Comparison of ENCODE assay signal across 26 cellular contexts in the genomic region with DNA sequence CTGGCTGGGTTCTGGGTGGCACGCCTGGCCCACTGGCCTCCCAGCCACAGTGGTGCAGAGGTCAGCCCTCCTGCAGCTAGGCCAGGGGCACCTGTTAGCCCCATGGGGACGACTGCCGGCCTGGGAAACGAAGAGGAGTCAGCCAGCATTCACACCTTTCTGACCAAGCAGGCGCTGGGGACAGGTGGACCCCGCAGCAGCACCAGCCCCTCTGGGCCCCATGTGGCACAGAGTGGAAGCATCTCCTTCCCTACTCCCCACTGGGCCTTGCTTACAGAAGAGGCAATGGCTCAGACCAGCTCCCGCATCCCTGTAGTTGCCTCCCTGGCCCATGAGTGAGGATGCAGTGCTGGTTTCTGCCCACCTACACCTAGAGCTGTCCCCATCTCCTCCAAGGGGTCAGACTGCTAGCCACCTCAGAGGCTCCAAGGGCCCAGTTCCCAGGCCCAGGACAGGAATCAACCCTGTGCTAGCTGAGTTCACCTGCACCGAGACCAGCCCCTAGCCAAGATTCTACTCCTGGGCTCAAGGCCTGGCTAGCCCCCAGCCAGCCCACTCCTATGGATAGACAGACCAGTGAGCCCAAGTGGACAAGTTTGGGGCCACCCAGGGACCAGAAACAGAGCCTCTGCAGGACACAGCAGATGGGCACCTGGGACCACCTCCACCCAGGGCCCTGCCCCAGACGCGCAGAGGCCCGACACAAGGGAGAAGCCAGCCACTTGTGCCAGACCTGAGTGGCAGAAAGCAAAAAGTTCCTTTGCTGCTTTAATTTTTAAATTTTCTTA.
"Had no signal": no experiment of that assay in that cellular context is flagged by ENCODE, and none has a peak within 500 bp of the region (broad histone marks: within the 10 kb centered on the region; RNA-seq: fewer than 3 reads in every experiment).

No MANE protein-coding gene starts in this region.

- H3K27ac Mint-ChIP-seq: activated CD4-positive, alpha-beta T cell treated with anti-CD3 and anti-CD28 coated beads, Interleukin-2, amount 10 ng/mL, durations not matched to agents 24 days and 14 days; activated naive CD8-positive, alpha-beta T cell; activated T-helper 2 cell treated with anti-CD3 and anti-CD28 coated beads, Interferon-gamma antibody, Interleukin-2, Interleukin-4, amounts not matched to agents 10 μg/mL and 5 μg/mL and 100 μg/mL, durations not matched to agents 14 hours and 24 hours and 36 hours; endodermal cell; mesothelial cell of epicardium had no signal

- H3K9ac ChIP-seq: parathyroid adenoma had no signal

- H3K36me3 Mint-ChIP-seq: activated naive CD8-positive, alpha-beta T cell had no signal

- H3K4me3 ChIP-seq: breast epithelium, coronary artery, heart right ventricle, transverse colon had no signal

- DNase-seq: activated CD4-positive, alpha-beta T cell treated with anti-CD3 and anti-CD28 coated beads, Interleukin-2, amount 10 ng/mL, durations not matched to agents 24 days and 14 days; activated CD8-positive, alpha-beta memory T cell treated with anti-CD3 and anti-CD28 coated beads, Interleukin-2, amount 50 U/mL, for 48 hours; activated naive CD4-positive, alpha-beta T cell; activated T-cell treated with anti-CD3 and anti-CD28 coated beads, Interleukin-2, amount 50 U/mL, for 4 hours; cerebellar nuclear complex; endodermal cell; heart right ventricle; mammary epithelial cell; naive thymus-derived CD8-positive, alpha-beta T cell; small intestine; stimulated activated CD4-positive, alpha-beta T cell treated with anti-CD3 and anti-CD28 coated beads, Interleukin-2, amount 100 ng/mL, for 24 hours; SW 1271; T-helper 2 cell; transverse colon had no signal

- H3K9me3 Mint-ChIP-seq: activated CD4-positive, alpha-beta T cell treated with anti-CD3 and anti-CD28 coated beads, Interleukin-2, amount 10 ng/mL, durations not matched to agents 24 days and 14 days; activated T-cell treated with anti-CD3 and anti-CD28 coated beads, Interleukin-2, amount 50 U/mL, for 4 hours; activated T-helper 2 cell treated with anti-CD3 and anti-CD28 coated beads, Interferon-gamma antibody, Interleukin-2, Interleukin-4, amounts not matched to agents 10 μg/mL and 5 μg/mL and 100 μg/mL, durations not matched to agents 14 hours and 24 hours and 36 hours; endodermal cell; mesothelial cell of epicardium; naive thymus-derived CD8-positive, alpha-beta T cell; stimulated activated effector memory CD8-positive, alpha-beta T cell treated with anti-CD3 and anti-CD28 coated beads, Interleukin-12 subunit alpha, Interleukin-12 subunit beta, amount 100 ng/mL, for 72 hours had no signal

- H3K4me3 Mint-ChIP-seq: activated CD4-positive, alpha-beta T cell treated with anti-CD3 and anti-CD28 coated beads, Interleukin-2, amount 10 ng/mL, durations not matched to agents 24 days and 14 days; activated naive CD8-positive, alpha-beta T cell; activated T-cell treated with anti-CD3 and anti-CD28 coated beads, Interleukin-2, amount 50 U/mL, for 4 hours; endodermal cell; mesothelial cell of epicardium; naive thymus-derived CD8-positive, alpha-beta T cell; stimulated activated effector memory CD8-positive, alpha-beta T cell treated with anti-CD3 and anti-CD28 coated beads, Interleukin-12 subunit alpha, Interleukin-12 subunit beta, amount 100 ng/mL, for 72 hours had no signal

- H3K36me3 ChIP-seq: breast epithelium, transverse colon had no signal

- FAIRE-seq: astrocyte, keratinocyte, small intestine, urothelium cell line had no signal

- H3K27me3 Mint-ChIP-seq: activated CD4-positive, alpha-beta T cell treated with anti-CD3 and anti-CD28 coated beads, Interleukin-2, amount 10 ng/mL, durations not matched to agents 24 days and 14 days; activated naive CD8-positive, alpha-beta T cell; naive thymus-derived CD8-positive, alpha-beta T cell had no signal

- H3K4me1 ChIP-seq: parathyroid adenoma had no signal

- H3K9me3 ChIP-seq: breast epithelium, heart right ventricle, neutrophil, transverse colon had no signal

- H3K27me3 ChIP-seq: breast epithelium, heart right ventricle, neutrophil, transverse colon had no signal

- H2AFZ ChIP-seq: parathyroid adenoma had no signal

- H3K79me2 ChIP-seq: parathyroid adenoma had no signal

- ATAC-seq: naive thymus-derived CD8-positive, alpha-beta T cell had no signal

- H3K4me1 Mint-ChIP-seq: activated CD4-positive, alpha-beta T cell treated with anti-CD3 and anti-CD28 coated beads, Interleukin-2, amount 10 ng/mL, durations not matched to agents 24 days and 14 days; endodermal cell; mesothelial cell of epicardium had no signal

- H3K27ac ChIP-seq: epithelial cell of prostate, neutrophil, parathyroid adenoma, transverse colon had no signal
